8 cellular contexts compared by ENCODE assay signal in the genomic region with DNA sequence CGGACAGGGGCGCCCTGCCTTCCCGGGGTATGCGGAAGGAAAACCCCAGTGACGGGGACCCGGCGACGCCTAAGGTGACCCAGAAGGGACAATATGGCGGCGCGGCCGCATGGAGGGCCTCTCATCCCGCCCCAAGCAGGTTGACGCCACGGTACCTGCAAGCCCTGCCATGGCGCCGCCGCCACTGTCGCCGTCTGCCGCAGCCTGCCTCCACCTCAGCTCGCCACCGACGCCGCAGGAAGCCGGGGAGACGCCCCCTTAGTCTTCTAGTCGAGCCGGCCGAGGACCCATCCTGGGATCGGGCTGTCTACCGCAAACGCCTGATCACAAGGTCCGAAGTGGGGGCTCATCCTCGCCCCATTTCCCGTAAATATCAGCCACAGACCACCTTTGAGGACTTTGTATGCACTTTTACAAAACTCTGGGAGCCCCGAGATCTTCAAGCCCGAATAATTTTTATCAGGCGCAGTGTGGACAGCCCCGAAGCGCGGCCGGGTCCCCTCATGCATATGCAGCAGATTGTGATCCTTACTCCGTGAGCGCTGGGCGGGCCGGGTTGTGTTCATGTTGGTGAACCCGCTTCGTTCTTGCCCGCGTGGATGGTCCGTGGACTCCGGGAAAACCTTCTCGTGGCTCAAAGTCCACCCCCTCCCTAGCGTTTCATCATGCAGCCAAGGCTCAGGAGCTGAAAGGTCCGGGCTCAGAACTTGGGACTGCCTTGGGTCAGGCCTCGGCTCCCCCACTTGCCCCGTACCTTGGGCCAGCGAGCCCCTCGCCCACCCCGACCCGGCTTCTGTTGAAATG.
DNase-seq lines count a peak whose midpoint lies in the region; ATAC-seq lines count a peak whose summit lies in the region.

A gene with protein sequence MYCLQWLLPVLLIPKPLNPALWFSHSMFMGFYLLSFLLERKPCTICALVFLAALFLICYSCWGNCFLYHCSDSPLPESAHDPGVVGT (minus strand): TSS at position 239 of the 804 bp plus-strand sequence. CDS start 8,702 bp downstream, outside the sequence.

- DNase-seq in ACHN, result peak; percentile 79
- DNase-seq in NCI-H345 treated with DMSO at 0.1 percent for 48 hours (lab: John Stamatoyannopoulos, UW; ENCODE audit: unreplicated experiment), result peak; percentile 95
- peak; percentile 84 for DNase-seq in activated CD4-positive, CD25-positive, alpha-beta regulatory T cell treated with anti-CD3 and anti-CD28 coated beads, Interleukin-2, amount 50 U/mL, for 16 hours (ENCODE audit: low read depth, low spot score)
- peak; percentile 37 to 95 (median 87) for DNase-seq in caudate nucleus (lab: John Stamatoyannopoulos, UW)
- peak; percentile 81 for DNase-seq in iris pigment epithelial cell (ENCODE audit: low read depth)
- peak; percentile 81 to 86 for DNase-seq in stimulated activated CD4-positive, alpha-beta T cell treated with anti-CD3 and anti-CD28 coated beads, Interleukin-12 subunit alpha, Interleukin-12 subunit beta, amount 100 ng/mL, for 24 hours (ENCODE audit: low read depth in 2 of 2)

- peak within 1 kb of the TSS; percentile 100 for H3K27ac ChIP-seq in caudate nucleus (ENCODE audit: low read depth, low read length)

- in situ Hi-C loops in ACHN (cut with HindIII; ENCODE audit: low pct_ligation_motif_present, low pct_unique_long_range_greater_than_20kb, low sequenced_read_pairs), result no loop called here

- ATAC-seq in GM18909 (IDR thresholded peaks at IDR 0.05; ENCODE audit: poor library complexity, unreplicated experiment) (peak; percentile 75), HG03175 (IDR thresholded peaks at IDR 0.05; ENCODE audit: unreplicated experiment) (peak; percentile 74)

Comparison
In these comparisons a context has a peak if more than half of its experiments do, and no peak if none do; other contexts are left out.
1. Peak in every context shown above with its lines: DNase-seq, ATAC-seq and H3K27ac ChIP-seq.